In genomic region chr20:51458751-51459439, GRCh38 we compare ENCODE assay signal across 18 cellular contexts.
A peak's percentile ranks its signal among the peaks of the same experiment; 100 is the strongest.
DNase-seq lines count a peak whose midpoint lies in the region; ATAC-seq, FAIRE-seq and TF ChIP-seq lines count a peak whose summit lies in the region.
"Had no signal": no experiment of that assay in that cellular context is flagged by ENCODE, and none has a peak within 500 bp of the region (broad histone marks: within the 10 kb centered on the region; RNA-seq: fewer than 3 reads in every experiment).

No MANE protein-coding gene starts in this region.

- BruUV-seq in K562 (replicated peaks; lab: Mats Ljungman, UMichigan), result no TSS peak

- no peak overlapping the region for H3K4ac ChIP-seq in neuronal stem cell (ENCODE audit: low read length)

- H3K23ac ChIP-seq in neuronal stem cell (ENCODE audit: low read depth, low read length, poor library complexity), result no peak overlapping the region

- no peak overlapping the region for H3K4me3 ChIP-seq in CD4-positive, alpha-beta memory T cell (ENCODE audit: low read length in 2 of 2)
- H3K4me3 ChIP-seq in K562 (no peak overlapping the region), neuronal stem cell (ENCODE audit: low read length in 2 of 2) (no peak overlapping the region)
- H3K4me3 ChIP-seq: MG63, SK-N-MC had no signal

- peaks cover 26% of the 10 kb centered on the region for H3K4me1 ChIP-seq in CD4-positive, alpha-beta memory T cell (ENCODE audit: insufficient read depth, low read length)
- H3K4me1 ChIP-seq in K562 (replicated peaks in 1 of 2; ENCODE audit: control insufficient read depth in 2 of 2, insufficient read depth in 2 of 2, low read length in 2 of 2), result peaks cover 0 to 12% of the 10 kb centered on the region in 2 experiments; a peak in 2 of 5 replicates
- peaks cover 0 to 4% of the 10 kb centered on the region in 2 donors for H3K4me1 ChIP-seq in neuronal stem cell (ENCODE audit: control insufficient read depth in 2 of 2, insufficient read depth in 1 of 2, low read depth in 1 of 2, low read length in 2 of 2)

- no peak for TF ChIP-seq CTCF in K562 (IDR thresholded peaks at IDR 0.05 in 2 of 3, conservative IDR thresholded peaks at IDR 0.05 in 1 of 3; ENCODE audit: insufficient read depth in 2 of 3, low read depth in 1 of 3, low read length in 3 of 3)
- no peak for TF ChIP-seq CTCF in GM20000 (IDR thresholded peaks at IDR 0.05; ENCODE audit: extremely low read depth, missing control alignments)

- H3K27me3 Mint-ChIP-seq in CD4-positive, alpha-beta memory T cell, result no peaks in the 10 kb centered on the region

- H3K9me3 ChIP-seq in CD4-positive, alpha-beta memory T cell (ENCODE audit: control insufficient read depth in 1 of 2, low read length in 2 of 2), result no peaks in the 10 kb centered on the region
- H3K9me3 ChIP-seq in K562 (replicated peaks; ENCODE audit: control insufficient read depth, insufficient read depth, low read depth, low read length), result no peaks in the 10 kb centered on the region; the same call in none of the 2 replicates
- peaks cover 0 to 6% of the 10 kb centered on the region in 2 donors for H3K9me3 ChIP-seq in neuronal stem cell (replicated peaks in 1 of 2; ENCODE audit: control insufficient read depth in 2 of 2, insufficient read depth in 1 of 2, low read depth in 1 of 2, low read length in 2 of 2)

- WGBS in K562 (ENCODE audit: insufficient coverage, low coverage, missing lambda C conversion rate), result 86% methylated on average over 13 of the region's 13 CpGs
- no CpG with 5 or more reads among the region's 13 CpGs for WGBS in neuronal stem cell (ENCODE audit: extremely low coverage in 2 of 2, insufficient read length in 2 of 2, insufficient replicate concordance in 1 of 2), 2 donors

- no peak for TF ChIP-seq RAD21 in K562 (CRISPR knock-in tag; conservative IDR thresholded peaks at IDR 0.05 in 1 of 2, IDR thresholded peaks at IDR 0.05 in 1 of 2)

- H4K91ac ChIP-seq in neuronal stem cell (ENCODE audit: low read depth, low read length, poor library complexity), result no peak overlapping the region

- TF ChIP-seq EP300 in K562 (IDR thresholded peaks at IDR 0.05; ENCODE audit: low read length), result no peak

- ATAC-seq in K562, result no peak
- no peak for ATAC-seq in HG02610 (IDR thresholded peaks at IDR 0.05; ENCODE audit: unreplicated experiment)
- no peak for ATAC-seq in GM19397 (IDR thresholded peaks at IDR 0.05; ENCODE audit: unreplicated experiment)
- ATAC-seq: HepG2, Right ventricle myocardium inferior had no signal

- no peak for TF ChIP-seq POLR2A in K562 (conservative IDR thresholded peaks at IDR 0.05)

- no peaks in the 10 kb centered on the region for H3K27me3 ChIP-seq in CD4-positive, alpha-beta memory T cell (ENCODE audit: insufficient read depth, low read length)
- H3K27me3 ChIP-seq in K562 (ENCODE audit: control insufficient read depth in 2 of 2, insufficient read depth in 2 of 2, low read length in 2 of 2) (no peaks in the 10 kb centered on the region), neuronal stem cell (ENCODE audit: control insufficient read depth in 3 of 3, insufficient read depth in 3 of 3, low read depth in 1 of 3, low read length in 3 of 3) (no peaks in the 10 kb centered on the region)
- H3K27me3 ChIP-seq: MG63 had no signal

- H3K9ac ChIP-seq in K562 (ENCODE audit: insufficient read depth in 1 of 2, low read depth in 2 of 2, low read length in 2 of 2) (no peak overlapping the region), neuronal stem cell (ENCODE audit: low read depth, low read length, poor library complexity) (no peak overlapping the region)

- no peaks in the 10 kb centered on the region for H3K9me3 Mint-ChIP-seq in CD4-positive, alpha-beta memory T cell
- H3K9me3 Mint-ChIP-seq: H9 had no signal

- H2BK120ac ChIP-seq in neuronal stem cell (ENCODE audit: low read depth, low read length), result no peak overlapping the region

- FAIRE-seq in HTR-8/SVneo (lab: Jason Lieb, UNC) (peak; percentile 88), K562 (lab: Jason Lieb, UNC) (no peak)
- FAIRE-seq: GM19239, HepG2 had no signal

- H2BK5ac ChIP-seq in neuronal stem cell (ENCODE audit: low read length), result no peak overlapping the region

- H3K4me2 ChIP-seq in K562 (ENCODE audit: insufficient read depth, low read length) (no peak overlapping the region), neuronal stem cell (ENCODE audit: insufficient read depth, low read length, poor library complexity, severe bottlenecking) (no peak overlapping the region)

- no peak overlapping the region for H2AFZ ChIP-seq in K562 (ENCODE audit: low read depth, low read length)
- H2AFZ ChIP-seq in neuronal stem cell (ENCODE audit: low read length), result no peak overlapping the region

- CTCF ChIA-PET in CD4-positive, alpha-beta memory T cell (lab: Charles Lee; ENCODE audit: partially characterized antibody), result no interaction called here
- CTCF ChIA-PET in K562 (lab: Yijun Ruan, JAX; ENCODE audit: low intra/inter-chr PET ratio), result no interaction called here

- H4K20me1 ChIP-seq in K562 (replicated peaks; ENCODE audit: control insufficient read depth, insufficient read depth, low read length), result no peaks in the 10 kb centered on the region

- no peak overlapping the region for H3K18ac ChIP-seq in neuronal stem cell (ENCODE audit: low read length)

- POLR2A ChIA-PET in CD4-positive, alpha-beta memory T cell (lab: Charles Lee; ENCODE audit: partially characterized antibody), result no interaction called here
- POLR2A ChIA-PET in K562 (lab: Yijun Ruan, JAX), result no interaction called here

- H2BK12ac ChIP-seq in neuronal stem cell (ENCODE audit: low read length), result no peak overlapping the region

- no peak overlapping the region for H3K4me3 Mint-ChIP-seq in CD4-positive, alpha-beta memory T cell
- H3K4me3 Mint-ChIP-seq: H9 had no signal

- intact Hi-C loops in CD4-positive, alpha-beta memory T cell (cut with micrococcal nuclease), result loop anchor here (5.0 kb wide), 1 partner anchor 38 kb away; no protein-coding TSS in a partner anchor
- intact Hi-C loops in K562 (cut with micrococcal nuclease), result no loop called here

- no peak overlapping the region for H2AK5ac ChIP-seq in neuronal stem cell (ENCODE audit: low read depth, low read length)

- peaks cover 22 to 46% (median 28%) of the 10 kb centered on the region in 4 donors for H3K4me1 Mint-ChIP-seq in CD4-positive, alpha-beta memory T cell

- H3K36me3 Mint-ChIP-seq in CD4-positive, alpha-beta memory T cell, result peaks cover 41 to 67% of the 10 kb centered on the region in 2 donors

- no peak overlapping the region for H2BK15ac ChIP-seq in neuronal stem cell (ENCODE audit: low read length)

- DNase-seq in CD4-positive, alpha-beta memory T cell, result no peak
- DNase-seq in HTR-8/SVneo (ENCODE audit: insufficient read length, low spot score) (no peak), K562 (ENCODE audit: extremely low read depth in 1 of 4, low spot score in 3 of 4) (no peak), neuronal stem cell (ENCODE audit: low spot score) (no peak), GM20000 (ENCODE audit: low spot score) (no peak)
- DNase-seq: DMS53, H9, MG63, NCI-H1092, NCI-H146, NCI-H2081, NCI-H748 treated with DMSO at 0.1 percent for 48 hours had no signal

- peaks cover 35% of the 10 kb centered on the region for H3K36me3 ChIP-seq in CD4-positive, alpha-beta memory T cell (ENCODE audit: insufficient read depth, low read length)
- H3K36me3 ChIP-seq in K562 (ENCODE audit: control insufficient read depth, insufficient read depth, low read length) (peaks cover 44% of the 10 kb centered on the region), neuronal stem cell (replicated peaks in 1 of 2; ENCODE audit: control insufficient read depth in 2 of 2, insufficient read depth in 2 of 2, low read length in 2 of 2) (no peaks in the 10 kb centered on the region)
- H3K36me3 ChIP-seq: MG63 had no signal

- H3K79me1 ChIP-seq in neuronal stem cell (ENCODE audit: low read depth, low read length), result no peaks in the 10 kb centered on the region

- H3K9me1 ChIP-seq in K562 (ENCODE audit: control insufficient read depth, insufficient read depth, low read length), result no peaks in the 10 kb centered on the region

- no peaks in the 10 kb centered on the region for H3K79me2 ChIP-seq in K562 (ENCODE audit: control insufficient read depth, insufficient read depth, low read length)

- H4K8ac ChIP-seq in neuronal stem cell (ENCODE audit: low read depth, low read length), result peak overlapping the region; percentile 26

- H3K27ac ChIP-seq in CD4-positive, alpha-beta memory T cell (ENCODE audit: low read depth, low read length), result no peak overlapping the region
- H3K27ac ChIP-seq in K562 (ENCODE audit: extremely low read depth, low read depth, low read length), result no peak overlapping the region
- H3K27ac ChIP-seq in neuronal stem cell (replicated peaks; ENCODE audit: low read length), result no peak overlapping the region
- H3K27ac ChIP-seq: SK-N-MC had no signal

- H3K14ac ChIP-seq in neuronal stem cell (ENCODE audit: low read length), result no peak overlapping the region

- in situ Hi-C loops in K562 (cut with MboI), result no loop called here

- peak overlapping the region in 6 of 7 donors; percentile 17 to 75 (median 48) for H3K27ac Mint-ChIP-seq in CD4-positive, alpha-beta memory T cell
- H3K27ac Mint-ChIP-seq: H9 had no signal

TF ChIP-seq in K562, 482 proteins besides CTCF, POLR2A, EP300 and RAD21:
- TF ChIP-seq SP1 (CRISPR knock-in tag; IDR thresholded peaks at IDR 0.05), result no peak
- TF ChIP-seq ZNF146 (CRISPR knock-in tag; IDR thresholded peaks at IDR 0.05; ENCODE audit: unreplicated experiment), result peak; percentile 88
- TF ChIP-seq LCOR (CRISPR knock-in tag; IDR thresholded peaks at IDR 0.05), result no peak
TF ChIP-seq in K562: peak in this region for 1.
